1 cellular context compared by ENCODE assay signal in genomic region chr5:62256161-62257017, GRCh38.
TF ChIP-seq lines count a peak whose summit lies in the region.

No MANE protein-coding gene starts in this region.

TF ChIP-seq in GM12878, 131 proteins besides CTCF, POLR2A, EP300 and RAD21 (continued from another document):
- no peak for TF ChIP-seq PKNOX1 (IDR thresholded peaks at IDR 0.05)
- no peak for TF ChIP-seq CREM (IDR thresholded peaks at IDR 0.05; ENCODE audit: low read depth)
- no peak for TF ChIP-seq STAT3 (IDR thresholded peaks at IDR 0.05; ENCODE audit: low read depth, low read length)
- no peak for TF ChIP-seq BRCA1 (IDR thresholded peaks at IDR 0.05; ENCODE audit: low read depth, low read length)
- no peak for TF ChIP-seq SMAD1 (IDR thresholded peaks at IDR 0.05; ENCODE audit: low read depth, partially characterized antibody)
- no peak for TF ChIP-seq SMC3 (IDR thresholded peaks at IDR 0.05; ENCODE audit: borderline replicate concordance, low read length)
- no peak for TF ChIP-seq TCF7 (IDR thresholded peaks at IDR 0.05; ENCODE audit: borderline replicate concordance)
- peak; percentile 31; the same call in 1 of the 2 replicates for TF ChIP-seq BMI1 (IDR thresholded peaks at IDR 0.05; ENCODE audit: borderline replicate concordance)
- TF ChIP-seq ATF7 (IDR thresholded peaks at IDR 0.05; ENCODE audit: low read depth), result peak; percentile 66; the same call in 1 of the 2 replicates
- no peak for TF ChIP-seq JUNB (IDR thresholded peaks at IDR 0.05)
- TF ChIP-seq RB1 (IDR thresholded peaks at IDR 0.05; ENCODE audit: borderline replicate concordance), result no peak
- TF ChIP-seq, protein P1, sequence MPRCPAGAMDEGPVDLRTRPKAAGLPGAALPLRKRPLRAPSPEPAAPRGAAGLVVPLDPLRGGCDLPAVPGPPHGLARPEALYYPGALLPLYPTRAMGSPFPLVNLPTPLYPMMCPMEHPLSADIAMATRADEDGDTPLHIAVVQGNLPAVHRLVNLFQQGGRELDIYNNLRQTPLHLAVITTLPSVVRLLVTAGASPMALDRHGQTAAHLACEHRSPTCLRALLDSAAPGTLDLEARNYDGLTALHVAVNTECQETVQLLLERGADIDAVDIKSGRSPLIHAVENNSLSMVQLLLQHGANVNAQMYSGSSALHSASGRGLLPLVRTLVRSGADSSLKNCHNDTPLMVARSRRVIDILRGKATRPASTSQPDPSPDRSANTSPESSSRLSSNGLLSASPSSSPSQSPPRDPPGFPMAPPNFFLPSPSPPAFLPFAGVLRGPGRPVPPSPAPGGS (IDR thresholded peaks at IDR 0.05; ENCODE audit: borderline replicate concordance, insufficient read depth, low read depth, low read length, poor library complexity, severe bottlenecking), result no peak
- TF ChIP-seq ZBED1 (IDR thresholded peaks at IDR 0.05; ENCODE audit: borderline replicate concordance), result no peak
- TF ChIP-seq, protein P2, sequence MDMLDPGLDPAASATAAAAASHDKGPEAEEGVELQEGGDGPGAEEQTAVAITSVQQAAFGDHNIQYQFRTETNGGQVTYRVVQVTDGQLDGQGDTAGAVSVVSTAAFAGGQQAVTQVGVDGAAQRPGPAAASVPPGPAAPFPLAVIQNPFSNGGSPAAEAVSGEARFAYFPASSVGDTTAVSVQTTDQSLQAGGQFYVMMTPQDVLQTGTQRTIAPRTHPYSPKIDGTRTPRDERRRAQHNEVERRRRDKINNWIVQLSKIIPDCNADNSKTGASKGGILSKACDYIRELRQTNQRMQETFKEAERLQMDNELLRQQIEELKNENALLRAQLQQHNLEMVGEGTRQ (IDR thresholded peaks at IDR 0.05; ENCODE audit: borderline replicate concordance, low read depth, low read length), result no peak; the same call in 1 of the 2 replicates
- TF ChIP-seq STAT1 (conservative IDR thresholded peaks at IDR 0.05), result no peak
- TF ChIP-seq, protein P3, sequence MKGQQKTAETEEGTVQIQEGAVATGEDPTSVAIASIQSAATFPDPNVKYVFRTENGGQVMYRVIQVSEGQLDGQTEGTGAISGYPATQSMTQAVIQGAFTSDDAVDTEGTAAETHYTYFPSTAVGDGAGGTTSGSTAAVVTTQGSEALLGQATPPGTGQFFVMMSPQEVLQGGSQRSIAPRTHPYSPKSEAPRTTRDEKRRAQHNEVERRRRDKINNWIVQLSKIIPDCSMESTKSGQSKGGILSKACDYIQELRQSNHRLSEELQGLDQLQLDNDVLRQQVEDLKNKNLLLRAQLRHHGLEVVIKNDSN (IDR thresholded peaks at IDR 0.05; ENCODE audit: borderline replicate concordance, extremely low read length, insufficient read depth, low read depth, low read length), result no peak
- no peak for TF ChIP-seq SUZ12 (IDR thresholded peaks at IDR 0.05; ENCODE audit: unreplicated experiment)
